Comparison of ENCODE assay signal across 1 cellular context in the genomic region with DNA sequence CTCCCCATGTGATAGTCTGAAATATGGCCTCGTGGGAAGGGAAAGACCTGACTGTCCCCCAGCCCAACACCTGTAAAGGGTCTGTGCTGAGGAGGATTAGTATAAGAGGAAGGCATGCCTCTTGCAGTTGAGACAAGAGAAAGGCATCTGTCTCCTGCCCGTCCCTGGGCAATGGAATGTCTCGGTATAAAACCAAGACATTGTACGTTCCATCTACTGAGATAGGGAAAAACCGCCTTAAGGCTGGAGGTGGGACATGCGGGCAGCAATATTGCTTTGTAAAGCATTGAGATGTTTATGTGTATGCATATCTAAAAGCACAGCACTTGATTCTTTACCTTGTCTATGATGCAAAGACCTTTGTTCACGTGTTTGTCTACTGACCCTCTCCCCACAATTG. TPM values are rescaled to one million over a fixed set of nuclear protein-coding genes. Genes with fewer than 3 reads are reported as not detected.
"Had no signal": no experiment of that assay in that cellular context is flagged by ENCODE, and none has a peak within 500 bp of the region (broad histone marks: within the 10 kb centered on the region; RNA-seq: fewer than 3 reads in every experiment).

No MANE protein-coding gene starts in this region.

RNA-seq across cellular contexts. Expression of gene ARHGAP30, which starts 52.5 kb away (rescaled TPM):
- total RNA-seq: endothelial cell of umbilical vein had no signal
- polyA plus RNA-seq: endothelial cell of umbilical vein had no signal
